24 cellular contexts compared by ENCODE assay signal in genomic region chr22:35896306-35896705, GRCh38.
DNase-seq lines count a peak whose midpoint lies in the region; ATAC-seq and TF ChIP-seq lines count a peak whose summit lies in the region.
"Had no signal": no experiment of that assay in that cellular context is flagged by ENCODE, and none has a peak within 500 bp of the region (broad histone marks: within the 10 kb centered on the region; RNA-seq: fewer than 3 reads in every experiment).

No MANE protein-coding gene starts in this region.

- peak overlapping the region; percentile 14 for H3K27ac Mint-ChIP-seq in activated T-cell treated with anti-CD3 and anti-CD28 coated beads, Interleukin-2, amount 50 U/mL, for 72 hours
- H3K27ac Mint-ChIP-seq: activated CD4-positive, alpha-beta memory T cell treated with anti-CD3 and anti-CD28 coated beads, Interleukin-2, amount 10 ng/mL, durations not matched to agents 7 days and 5 days had no signal

- no peak overlapping the region for H3K4me3 Mint-ChIP-seq in activated T-cell treated with anti-CD3 and anti-CD28 coated beads, Interleukin-2, amount 50 U/mL, for 72 hours
- no peak overlapping the region for H3K4me3 Mint-ChIP-seq in activated T-cell treated with anti-CD3 and anti-CD28 coated beads, Interleukin-2, amount 50 U/mL, for 4 hours
- H3K4me3 Mint-ChIP-seq: activated CD4-positive, alpha-beta memory T cell treated with anti-CD3 and anti-CD28 coated beads, Interleukin-2, amount 10 ng/mL, durations not matched to agents 7 days and 5 days; CD4-positive, CD25-positive, alpha-beta regulatory T cell had no signal

- H3K4me3 ChIP-seq in RWPE2 (ENCODE audit: severe bottlenecking) (no peak overlapping the region), hepatocyte (no peak overlapping the region), stomach smooth muscle (ENCODE audit: low read length in 2 of 2) (no peak overlapping the region), tibial nerve (no peak overlapping the region), left lung (no peak overlapping the region)
- H3K4me3 ChIP-seq: body of pancreas, MG63 had no signal

- no peak overlapping the region for H3K4me2 ChIP-seq in hepatocyte

- H4K20me1 ChIP-seq in hepatocyte (ENCODE audit: insufficient read depth, poor library complexity, severe bottlenecking) = peaks cover 34% of the 10 kb centered on the region

- TF ChIP-seq POLR2A in tibial nerve (IDR thresholded peaks at IDR 0.05) = no peak

- H3K27me3 ChIP-seq in RWPE2 (ENCODE audit: insufficient read depth, poor library complexity, severe bottlenecking) (no peaks in the 10 kb centered on the region), hepatocyte (no peaks in the 10 kb centered on the region), stomach smooth muscle (ENCODE audit: control insufficient read depth in 1 of 2, insufficient read depth in 2 of 2, low read length in 2 of 2) (no peaks in the 10 kb centered on the region), tibial nerve (no peaks in the 10 kb centered on the region), left lung (no peaks in the 10 kb centered on the region)
- H3K27me3 ChIP-seq: body of pancreas, MG63 had no signal

- peaks cover 53% of the 10 kb centered on the region for H3K4me1 ChIP-seq in RWPE2 (ENCODE audit: insufficient read depth, poor library complexity, severe bottlenecking)
- H3K4me1 ChIP-seq in hepatocyte (ENCODE audit: insufficient read depth) = peaks cover 40% of the 10 kb centered on the region
- peaks cover 21% of the 10 kb centered on the region for H3K4me1 ChIP-seq in stomach smooth muscle (ENCODE audit: control insufficient read depth, insufficient read depth, low read length)
- H3K4me1 ChIP-seq in tibial nerve = peaks cover 0 to 68% (median 22%) of the 10 kb centered on the region in 4 donors
- H3K4me1 ChIP-seq in left lung = peaks cover 13 to 16% of the 10 kb centered on the region in 2 donors

- H3K9me3 ChIP-seq in RWPE2 (ENCODE audit: severe bottlenecking) = no peaks in the 10 kb centered on the region
- no peaks in the 10 kb centered on the region for H3K9me3 ChIP-seq in hepatocyte (ENCODE audit: low read depth)
- H3K9me3 ChIP-seq in stomach smooth muscle (ENCODE audit: control insufficient read depth in 2 of 2, low read length in 2 of 2) = no peaks in the 10 kb centered on the region
- no peaks in the 10 kb centered on the region for H3K9me3 ChIP-seq in tibial nerve
- H3K9me3 ChIP-seq in left lung = no peaks in the 10 kb centered on the region
- H3K9me3 ChIP-seq: body of pancreas, MG63 had no signal

- no peak for TF ChIP-seq CTCF in RWPE2 (IDR thresholded peaks at IDR 0.05; ENCODE audit: poor library complexity, severe bottlenecking)
- TF ChIP-seq CTCF in hepatocyte (IDR thresholded peaks at IDR 0.05; ENCODE audit: poor library complexity) = no peak
- TF ChIP-seq CTCF in tibial nerve (IDR thresholded peaks at IDR 0.05) = no peak
- TF ChIP-seq CTCF in left lung (IDR thresholded peaks at IDR 0.05) = no peak

- no peaks in the 10 kb centered on the region for H3K9me2 ChIP-seq in hepatocyte (replicated peaks; ENCODE audit: insufficient read depth)

- intact Hi-C loops in left lung (cut with DNase I) = no loop called here

- peak overlapping the region; percentile 72 for H3K27ac ChIP-seq in RWPE2 (ENCODE audit: poor library complexity, severe bottlenecking)
- H3K27ac ChIP-seq in hepatocyte = peak overlapping the region; percentile 77
- H3K27ac ChIP-seq in stomach smooth muscle (ENCODE audit: low read length) = peak overlapping the region; percentile 93
- H3K27ac ChIP-seq in tibial nerve = no peak overlapping the region
- H3K27ac ChIP-seq in left lung = no peak overlapping the region
- H3K27ac ChIP-seq: 22Rv1, body of pancreas had no signal

- no peaks in the 10 kb centered on the region for H3K9me3 Mint-ChIP-seq in activated T-cell treated with anti-CD3 and anti-CD28 coated beads, Interleukin-2, amount 50 U/mL, for 72 hours
- no peaks in the 10 kb centered on the region for H3K9me3 Mint-ChIP-seq in activated T-cell treated with anti-CD3 and anti-CD28 coated beads, Interleukin-2, amount 50 U/mL, for 4 hours
- H3K9me3 Mint-ChIP-seq: activated CD4-positive, alpha-beta memory T cell treated with anti-CD3 and anti-CD28 coated beads, Interleukin-2, amount 10 ng/mL, durations not matched to agents 7 days and 5 days; CD4-positive, CD25-positive, alpha-beta regulatory T cell had no signal

- no peaks in the 10 kb centered on the region for H3K36me3 Mint-ChIP-seq in activated T-cell treated with anti-CD3 and anti-CD28 coated beads, Interleukin-2, amount 50 U/mL, for 72 hours (ENCODE audit: insufficient read depth in 2 of 2)
- no peaks in the 10 kb centered on the region for H3K36me3 Mint-ChIP-seq in activated T-cell treated with anti-CD3 and anti-CD28 coated beads, Interleukin-2, amount 50 U/mL, for 4 hours (ENCODE audit: insufficient read depth)
- H3K36me3 Mint-ChIP-seq: CD4-positive, CD25-positive, alpha-beta regulatory T cell had no signal

- no peaks in the 10 kb centered on the region for H3K36me3 ChIP-seq in RWPE2 (ENCODE audit: low read depth)
- no peaks in the 10 kb centered on the region for H3K36me3 ChIP-seq in hepatocyte (replicated peaks; ENCODE audit: insufficient read depth, low read depth)
- H3K36me3 ChIP-seq in stomach smooth muscle (ENCODE audit: control insufficient read depth in 2 of 2, insufficient read depth in 2 of 2, low read length in 2 of 2) = no peaks in the 10 kb centered on the region
- no peaks in the 10 kb centered on the region for H3K36me3 ChIP-seq in tibial nerve
- H3K36me3 ChIP-seq in left lung = no peaks in the 10 kb centered on the region
- H3K36me3 ChIP-seq: MG63 had no signal

- no peak overlapping the region for H2AFZ ChIP-seq in hepatocyte

- TF ChIP-seq EP300 in tibial nerve (IDR thresholded peaks at IDR 0.05) = no peak

- 83% methylated on average over 6 of the region's 6 CpGs for WGBS in hepatocyte (ENCODE audit: low lambda C conversion rate, missing lambda C conversion rate)
- WGBS in tibial nerve, 2 donors = 78% methylated on average over 6 of the region's 6 CpGs

- peaks cover 8% of the 10 kb centered on the region for H3K27me3 Mint-ChIP-seq in activated T-cell treated with anti-CD3 and anti-CD28 coated beads, Interleukin-2, amount 50 U/mL, for 72 hours (ENCODE audit: low read depth)
- H3K27me3 Mint-ChIP-seq in activated T-cell treated with anti-CD3 and anti-CD28 coated beads, Interleukin-2, amount 50 U/mL, for 4 hours (ENCODE audit: low read depth) = peaks cover 24% of the 10 kb centered on the region

- peaks cover 91% of the 10 kb centered on the region for H3K79me2 ChIP-seq in hepatocyte

- no peak overlapping the region for H3K9ac ChIP-seq in stomach smooth muscle (ENCODE audit: low read length in 2 of 2)

- peaks cover 12% of the 10 kb centered on the region for H3K4me1 Mint-ChIP-seq in activated T-cell treated with anti-CD3 and anti-CD28 coated beads, Interleukin-2, amount 50 U/mL, for 72 hours (ENCODE audit: low read depth)
- H3K4me1 Mint-ChIP-seq in activated T-cell treated with anti-CD3 and anti-CD28 coated beads, Interleukin-2, amount 50 U/mL, for 4 hours (ENCODE audit: low read depth) = peaks cover 17% of the 10 kb centered on the region

- ATAC-seq in activated T-cell treated with anti-CD3 and anti-CD28 coated beads, Interleukin-2, amount 50 U/mL, for 72 hours (replicated peaks in 1 of 2) = no peak
- no peak for ATAC-seq in activated T-cell treated with anti-CD3 and anti-CD28 coated beads, Interleukin-2, amount 50 U/mL, for 4 hours
- ATAC-seq in RWPE2 (ENCODE audit: low read depth) = no peak
- ATAC-seq in left lung = no peak
- ATAC-seq: body of pancreas, esophagus mucosa, HCT116 had no signal

- no peak for DNase-seq in activated T-cell treated with anti-CD3 and anti-CD28 coated beads, Interleukin-2, amount 50 U/mL, for 72 hours
- no peak for DNase-seq in activated T-cell treated with anti-CD3 and anti-CD28 coated beads, Interleukin-2, amount 50 U/mL, for 4 hours
- DNase-seq in RWPE2 (ENCODE audit: low spot score) = no peak
- no peak for DNase-seq in hepatocyte (ENCODE audit: low spot score)
- no peak for DNase-seq in NCI-H1417 treated with DMSO at 0.1 percent for 48 hours (lab: John Stamatoyannopoulos, UW)
- DNase-seq in tibial nerve (ENCODE audit: low spot score in 2 of 2) = no peak
- no peak for DNase-seq in left lung
- DNase-seq: activated CD4-positive, alpha-beta memory T cell treated with anti-CD3 and anti-CD28 coated beads, Interleukin-2, amount 10 ng/mL, durations not matched to agents 7 days and 5 days; activated gamma-delta T cell; body of pancreas; CD4-positive, CD25-positive, alpha-beta regulatory T cell; effector CD8-positive, alpha-beta T cell; EL; MG63; NCI-H1436; NCI-H446; nucleus accumbens; SIG-M5; stimulated activated CD4-positive, alpha-beta T cell treated with anti-CD3 and anti-CD28 coated beads, Interleukin-12 subunit alpha, Interleukin-12 subunit beta, amount 100 ng/mL, for 4 hours; stimulated activated naive CD4-positive, alpha-beta T cell treated with Interleukin-2 at 50 U/mL for 16 hours had no signal

Comparison
In these comparisons a context has a peak if more than half of its experiments do, and no peak if none do; other contexts are left out.
1. H3K27ac ChIP-seq: peak in RWPE2 (single experiment), hepatocyte (single experiment) and stomach smooth muscle (single experiment); none in tibial nerve (0 of 4) and left lung (0 of 2).